Comparison of ENCODE assay signal across 19 cellular contexts in the genomic region with DNA sequence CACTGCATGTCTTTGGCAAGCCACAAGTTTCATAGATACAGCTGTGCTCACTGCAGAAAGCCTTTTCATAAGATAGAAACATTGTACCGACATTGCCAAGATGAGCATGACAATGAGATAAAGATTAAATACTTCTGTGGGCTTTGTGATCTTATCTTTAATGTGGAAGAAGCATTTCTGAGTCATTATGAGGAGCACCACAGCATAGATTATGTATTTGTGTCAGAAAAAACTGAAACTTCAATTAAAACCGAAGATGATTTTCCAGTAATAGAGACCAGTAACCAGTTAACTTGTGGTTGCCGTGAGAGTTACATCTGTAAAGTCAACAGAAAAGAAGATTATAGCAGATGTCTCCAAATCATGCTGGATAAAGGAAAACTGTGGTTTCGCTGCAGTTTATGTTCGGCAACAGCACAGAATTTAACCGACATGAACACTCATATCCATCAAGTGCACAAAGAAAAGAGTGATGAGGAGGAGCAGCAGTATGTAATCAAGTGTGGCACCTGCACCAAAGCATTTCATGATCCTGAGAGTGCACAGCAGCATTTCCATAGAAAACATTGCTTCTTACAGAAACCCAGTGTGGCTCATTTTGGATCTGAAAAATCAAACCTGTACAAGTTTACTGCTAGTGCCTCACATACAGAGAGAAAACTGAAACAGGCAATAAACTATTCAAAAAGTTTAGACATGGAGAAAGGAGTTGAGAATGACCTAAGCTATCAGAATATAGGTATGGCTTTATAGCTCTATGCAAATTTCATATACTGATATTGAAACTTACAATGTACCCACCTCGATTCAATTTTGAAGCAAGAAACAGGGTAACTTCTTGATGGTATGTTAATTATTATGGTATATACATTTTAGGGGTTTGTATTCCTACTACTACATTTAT. TPM values are rescaled to one million over a fixed set of nuclear protein-coding genes. Genes with fewer than 3 reads are reported as not detected.
A peak's percentile ranks its signal among the peaks of the same experiment; 100 is the strongest.
DNase-seq lines count a peak whose midpoint lies in the region; ATAC-seq and TF ChIP-seq lines count a peak whose summit lies in the region.
"Had no signal": no experiment of that assay in that cellular context is flagged by ENCODE, and none has a peak within 500 bp of the region (broad histone marks: within the 10 kb centered on the region; RNA-seq: fewer than 3 reads in every experiment).

No MANE protein-coding gene starts in this region.

- no peak overlapping the region for H3K27ac ChIP-seq in mesenchymal stem cell (ENCODE audit: low read length, poor library complexity, severe bottlenecking)
- H3K27ac ChIP-seq: BLaER1, testis, vagina had no signal

- H3K4me1 ChIP-seq in mesenchymal stem cell (ENCODE audit: control insufficient read depth, insufficient read depth, low read depth, low read length): no peaks in the 10 kb centered on the region
- H3K4me1 ChIP-seq: BLaER1, body of pancreas, testis, vagina had no signal

- H2BK12ac ChIP-seq in mesenchymal stem cell (ENCODE audit: low read length in 2 of 2): no peak overlapping the region

- DNase-seq in activated CD8-positive, alpha-beta memory T cell treated with anti-CD3 and anti-CD28 coated beads, Interleukin-2, amount 10 ng/mL, durations not matched to agents 7 days and 5 days: peak; percentile 42
- DNase-seq in activated CD8-positive, alpha-beta memory T cell treated with anti-CD3 and anti-CD28 coated beads for 24 hours: no peak
- DNase-seq in Jurkat, Clone E6-1 (ENCODE audit: low read depth, low spot score): peak; percentile 95
- no peak for DNase-seq in activated CD8-positive, alpha-beta T cell treated with anti-CD3 and anti-CD28 coated beads, Interleukin-2, amount 10 ng/mL, durations not matched to agents 7 days and 5 days
- no peak for DNase-seq in mesenchymal stem cell
- no peak for DNase-seq in DMS53 (lab: John Stamatoyannopoulos, UW)
- no peak for DNase-seq in GM10266 (ENCODE audit: extremely low spot score)
- DNase-seq: activated gamma-delta T cell, body of pancreas, mammary epithelial cell, NCI-H187, NCI-H748 treated with DMSO at 0.1 percent for 48 hours, retina, testis had no signal

- POLR2A ChIA-PET in activated CD8-positive, alpha-beta T cell treated with anti-CD3 and anti-CD28 coated beads, Interleukin-2, amount 10 ng/mL, durations not matched to agents 7 days and 5 days (lab: Charles Lee): no interaction called here

- WGBS in mesenchymal stem cell: 98% methylated on average over 6 of the region's 7 CpGs

- H3K36me3 ChIP-seq in mesenchymal stem cell (ENCODE audit: control insufficient read depth in 1 of 2, insufficient read depth in 2 of 2, low read depth in 1 of 2, low read length in 2 of 2): peaks cover 10 to 91% of the 10 kb centered on the region in 2 experiments

- H3K27me3 Mint-ChIP-seq in activated CD8-positive, alpha-beta memory T cell treated with anti-CD3 and anti-CD28 coated beads, Interleukin-2, amount 10 ng/mL, durations not matched to agents 7 days and 5 days: no peaks in the 10 kb centered on the region
- no peaks in the 10 kb centered on the region for H3K27me3 Mint-ChIP-seq in activated CD8-positive, alpha-beta T cell treated with anti-CD3 and anti-CD28 coated beads, Interleukin-2, amount 10 ng/mL, durations not matched to agents 7 days and 5 days (ENCODE audit: low read depth)

- no peak overlapping the region for H3K4ac ChIP-seq in mesenchymal stem cell (ENCODE audit: low read depth in 1 of 2, low read length in 2 of 2)

- H2AK5ac ChIP-seq in mesenchymal stem cell (ENCODE audit: low read length, severe bottlenecking): peak overlapping the region; percentile 69

- peaks cover 22% of the 10 kb centered on the region for H3K4me1 Mint-ChIP-seq in activated CD8-positive, alpha-beta memory T cell treated with anti-CD3 and anti-CD28 coated beads, Interleukin-2, amount 10 ng/mL, durations not matched to agents 7 days and 5 days
- peaks cover 14% of the 10 kb centered on the region for H3K4me1 Mint-ChIP-seq in activated CD8-positive, alpha-beta T cell treated with anti-CD3 and anti-CD28 coated beads, Interleukin-2, amount 10 ng/mL, durations not matched to agents 7 days and 5 days (ENCODE audit: low read depth)

- no peaks in the 10 kb centered on the region for H3K9me3 ChIP-seq in mesenchymal stem cell (ENCODE audit: control insufficient read depth, low read length)
- H3K9me3 ChIP-seq: BLaER1, body of pancreas, testis, vagina had no signal

- no peak overlapping the region for H2AFZ ChIP-seq in mesenchymal stem cell (ENCODE audit: low read depth, low read length)

- ATAC-seq in activated CD8-positive, alpha-beta memory T cell treated with anti-CD3 and anti-CD28 coated beads, Interleukin-2, amount 10 ng/mL, durations not matched to agents 7 days and 5 days: peak; percentile 82
- peak; percentile 39 for ATAC-seq in activated CD8-positive, alpha-beta T cell treated with anti-CD3 and anti-CD28 coated beads, Interleukin-2, amount 10 ng/mL, durations not matched to agents 7 days and 5 days
- ATAC-seq in GM18907 (IDR thresholded peaks at IDR 0.05; ENCODE audit: unreplicated experiment): no peak
- ATAC-seq: body of pancreas, K562, Right ventricle myocardium inferior had no signal

- no peak overlapping the region for H3K9ac ChIP-seq in mesenchymal stem cell (ENCODE audit: low read length)
- H3K9ac ChIP-seq: BLaER1 had no signal

- H2BK120ac ChIP-seq in mesenchymal stem cell (ENCODE audit: low read depth, low read length): no peak overlapping the region

- H4K8ac ChIP-seq in mesenchymal stem cell (ENCODE audit: low read length): no peak overlapping the region

- peaks cover 66% of the 10 kb centered on the region for H3K36me3 Mint-ChIP-seq in activated CD8-positive, alpha-beta memory T cell treated with anti-CD3 and anti-CD28 coated beads, Interleukin-2, amount 10 ng/mL, durations not matched to agents 7 days and 5 days
- peaks cover 55% of the 10 kb centered on the region for H3K36me3 Mint-ChIP-seq in activated CD8-positive, alpha-beta T cell treated with anti-CD3 and anti-CD28 coated beads, Interleukin-2, amount 10 ng/mL, durations not matched to agents 7 days and 5 days (ENCODE audit: low read depth)

- peak overlapping the region; percentile 39 for H3K4me3 Mint-ChIP-seq in activated CD8-positive, alpha-beta memory T cell treated with anti-CD3 and anti-CD28 coated beads, Interleukin-2, amount 10 ng/mL, durations not matched to agents 7 days and 5 days
- no peak overlapping the region for H3K4me3 Mint-ChIP-seq in activated CD8-positive, alpha-beta T cell treated with anti-CD3 and anti-CD28 coated beads, Interleukin-2, amount 10 ng/mL, durations not matched to agents 7 days and 5 days

- peak overlapping the region; percentile 9; the same call in 1 of the 2 replicates for H3K4me3 ChIP-seq in Jurkat, Clone E6-1 (ENCODE audit: low read length)
- H3K4me3 ChIP-seq in mesenchymal stem cell (ENCODE audit: insufficient read depth in 1 of 2, low read depth in 1 of 2, low read length in 2 of 2): no peak overlapping the region
- H3K4me3 ChIP-seq: BLaER1, body of pancreas, K562, testis, vagina had no signal

- H4K91ac ChIP-seq in mesenchymal stem cell (ENCODE audit: low read length): no peak overlapping the region

- H3K79me1 ChIP-seq in mesenchymal stem cell (replicated peaks; ENCODE audit: low read length, poor library complexity, severe bottlenecking): peaks cover 6% of the 10 kb centered on the region

- H3K14ac ChIP-seq in mesenchymal stem cell (ENCODE audit: low read length in 2 of 2): no peak overlapping the region

- CTCF ChIA-PET in activated CD8-positive, alpha-beta memory T cell treated with anti-CD3 and anti-CD28 coated beads, Interleukin-2, amount 10 ng/mL, durations not matched to agents 7 days and 5 days (lab: Charles Lee): no interaction called here
- CTCF ChIA-PET in activated CD8-positive, alpha-beta T cell treated with anti-CD3 and anti-CD28 coated beads, Interleukin-2, amount 10 ng/mL, durations not matched to agents 7 days and 5 days (lab: Charles Lee): interaction anchor here (1.0 kb wide), 1 partner anchor 17 kb away, joined by 3 read pairs; no protein-coding TSS in a partner anchor

- no peak overlapping the region for H2BK15ac ChIP-seq in mesenchymal stem cell (ENCODE audit: low read depth, poor library complexity, severe bottlenecking)

- H3K18ac ChIP-seq in mesenchymal stem cell (ENCODE audit: low read depth in 1 of 2, low read length in 2 of 2): no peak overlapping the region

- H3K27ac Mint-ChIP-seq in activated CD8-positive, alpha-beta memory T cell treated with anti-CD3 and anti-CD28 coated beads, Interleukin-2, amount 10 ng/mL, durations not matched to agents 7 days and 5 days: peak overlapping the region; percentile 74
- no peak overlapping the region for H3K27ac Mint-ChIP-seq in activated CD8-positive, alpha-beta T cell treated with anti-CD3 and anti-CD28 coated beads, Interleukin-2, amount 10 ng/mL, durations not matched to agents 7 days and 5 days

- no peak overlapping the region for H3K4me2 ChIP-seq in mesenchymal stem cell (ENCODE audit: low read length, poor library complexity, severe bottlenecking)
- H3K4me2 ChIP-seq: BLaER1 had no signal

- H2BK5ac ChIP-seq in mesenchymal stem cell (ENCODE audit: low read depth, low read length, poor library complexity, severe bottlenecking): no peak overlapping the region

- no peaks in the 10 kb centered on the region for H3K27me3 ChIP-seq in mesenchymal stem cell (ENCODE audit: control insufficient read depth in 1 of 2, insufficient read depth in 1 of 2, low read length in 2 of 2)
- H3K27me3 ChIP-seq: BLaER1, body of pancreas, testis, vagina had no signal

- no peaks in the 10 kb centered on the region for H3K9me3 Mint-ChIP-seq in activated CD8-positive, alpha-beta memory T cell treated with anti-CD3 and anti-CD28 coated beads, Interleukin-2, amount 10 ng/mL, durations not matched to agents 7 days and 5 days (ENCODE audit: low read depth)
- no peaks in the 10 kb centered on the region for H3K9me3 Mint-ChIP-seq in activated CD8-positive, alpha-beta T cell treated with anti-CD3 and anti-CD28 coated beads, Interleukin-2, amount 10 ng/mL, durations not matched to agents 7 days and 5 days (ENCODE audit: insufficient read depth)

- no peak for TF ChIP-seq CTCF in GM10266 (IDR thresholded peaks at IDR 0.05; ENCODE audit: control insufficient read depth, insufficient read depth, low read depth, missing control alignments)

- H3K23ac ChIP-seq in mesenchymal stem cell (ENCODE audit: low read length in 2 of 2): no peak overlapping the region

RNA-seq across cellular contexts. Expression of a gene that starts 23.9 kb away (rescaled TPM):
- 10 to 100 TPM in 1 of 2 experiments, 1 to 10 TPM in 1; 9.6 to 10.3 TPM for total RNA-seq in activated CD8-positive, alpha-beta memory T cell treated with anti-CD3 and anti-CD28 coated beads, Interleukin-2, amount 10 ng/mL, durations not matched to agents 7 days and 5 days
- 10.4 TPM for polyA plus RNA-seq in Jurkat, Clone E6-1 (2012; ENCODE audit: insufficient read depth, insufficient read length)
- total RNA-seq in activated CD8-positive, alpha-beta T cell treated with anti-CD3 and anti-CD28 coated beads, Interleukin-2, amount 10 ng/mL, durations not matched to agents 7 days and 5 days: 1 to 10 TPM; 8.1 to 9.4 TPM
- 5.6 TPM for polyA plus RNA-seq in mesenchymal stem cell (2013, experiment 1 of 2)
- 5.8 TPM for polyA plus RNA-seq in mesenchymal stem cell (2013, experiment 2 of 2)

RNA-seq across cellular contexts. Expression of a gene that starts 58.2 kb away (rescaled TPM):
- total RNA-seq in activated CD8-positive, alpha-beta memory T cell treated with anti-CD3 and anti-CD28 coated beads, Interleukin-2, amount 10 ng/mL, durations not matched to agents 7 days and 5 days: 10 to 100 TPM; 64.9 to 68.7 TPM
- polyA plus RNA-seq in Jurkat, Clone E6-1 (2012; ENCODE audit: insufficient read depth, insufficient read length): 17.0 TPM
- total RNA-seq in activated CD8-positive, alpha-beta T cell treated with anti-CD3 and anti-CD28 coated beads, Interleukin-2, amount 10 ng/mL, durations not matched to agents 7 days and 5 days: 10 to 100 TPM; 61.0 TPM
- 13.2 TPM for polyA plus RNA-seq in mesenchymal stem cell (2013, experiment 1 of 2)
- polyA plus RNA-seq in mesenchymal stem cell (2013, experiment 2 of 2): 13.0 TPM

Comparison
In these comparisons a context has a peak if more than half of its experiments do, and no peak if none do; other contexts are left out.
1. DNase-seq: peak in activated CD8-positive, alpha-beta memory T cell treated with anti-CD3 and anti-CD28 coated beads, Interleukin-2, amount 10 ng/mL, durations not matched to agents 7 days and 5 days (single experiment) and Jurkat, Clone E6-1 (single experiment); none in activated CD8-positive, alpha-beta memory T cell treated with anti-CD3 and anti-CD28 coated beads for 24 hours (single experiment), activated CD8-positive, alpha-beta T cell treated with anti-CD3 and anti-CD28 coated beads, Interleukin-2, amount 10 ng/mL, durations not matched to agents 7 days and 5 days (single experiment), mesenchymal stem cell (single experiment), DMS53 (single experiment) and GM10266 (single experiment).